Comparison of ENCODE assay signal across 8 cellular contexts in genomic region chr7:2037805-2038635, GRCh38.
DNase-seq lines count a peak whose midpoint lies in the region; TF ChIP-seq lines count a peak whose summit lies in the region.

No MANE protein-coding gene starts in this region.

- H3K4me2 ChIP-seq in fibroblast of lung (ENCODE audit: extremely low read depth, insufficient read depth, low read length): peak overlapping the region; percentile 90

- H3K4me1 ChIP-seq in fibroblast of lung (ENCODE audit: control insufficient read depth, extremely low read depth, insufficient read depth, low read length) (no peaks in the 10 kb centered on the region), rectal smooth muscle tissue (ENCODE audit: control insufficient read depth, insufficient read depth, low read length) (no peaks in the 10 kb centered on the region)

- DNase-seq in EH (ENCODE audit: low read depth): peak; percentile 62
- DNase-seq in OCI-M1 (lab: John Stamatoyannopoulos, UW): peak; percentile 92
- peak; percentile 72 to 74 for DNase-seq in fibroblast of lung (ENCODE audit: low read depth in 2 of 2)
- no peak for DNase-seq in DMS153 (lab: John Stamatoyannopoulos, UW)
- DNase-seq in DMS79 (lab: John Stamatoyannopoulos, UW): no peak
- DNase-seq in NCI-H446 treated with DMSO at 0.1 percent for 48 hours (lab: John Stamatoyannopoulos, UW): no peak
- no peak for DNase-seq in NCI-H2081 treated with DMSO at 0.1 percent for 48 hours (lab: John Stamatoyannopoulos, UW)

- H3K79me2 ChIP-seq in fibroblast of lung (ENCODE audit: control insufficient read depth, insufficient read depth, low read length): no peaks in the 10 kb centered on the region

- H3K27me3 ChIP-seq in fibroblast of lung (ENCODE audit: control insufficient read depth, insufficient read depth, low read length): no peaks in the 10 kb centered on the region
- H3K27me3 ChIP-seq in rectal smooth muscle tissue (ENCODE audit: control insufficient read depth, insufficient read depth, low read length): no peaks in the 10 kb centered on the region

- TF ChIP-seq CTCF in fibroblast of lung (conservative IDR thresholded peaks at IDR 0.05 in 1 of 2, IDR thresholded peaks at IDR 0.05 in 1 of 2; ENCODE audit: low read depth in 1 of 2, low read length in 2 of 2): no peak

- peak overlapping the region; percentile 57 for H2AFZ ChIP-seq in fibroblast of lung (ENCODE audit: low read length)

- H3K9ac ChIP-seq in fibroblast of lung (ENCODE audit: insufficient read depth, low read length) (no peak overlapping the region), rectal smooth muscle tissue (ENCODE audit: low read length) (no peak overlapping the region)

- peak overlapping the region; percentile 22 to 51 (median 41) for H3K4me3 ChIP-seq in fibroblast of lung (replicated peaks in 1 of 4; ENCODE audit: control extremely low read depth in 1 of 4, insufficient read depth in 1 of 4, low read depth in 3 of 4, low read length in 4 of 4)
- peak overlapping the region; percentile 52 for H3K4me3 ChIP-seq in rectal smooth muscle tissue (ENCODE audit: low read length)

- H3K9me3 ChIP-seq in fibroblast of lung (ENCODE audit: control insufficient read depth, insufficient read depth, low read depth, low read length): no peaks in the 10 kb centered on the region

- H3K36me3 ChIP-seq in fibroblast of lung (ENCODE audit: control insufficient read depth, insufficient read depth, low read length): no peaks in the 10 kb centered on the region
- peaks cover 3% of the 10 kb centered on the region for H3K36me3 ChIP-seq in rectal smooth muscle tissue (ENCODE audit: control insufficient read depth, insufficient read depth, low read length)

- no peaks in the 10 kb centered on the region for H4K20me1 ChIP-seq in fibroblast of lung (ENCODE audit: control insufficient read depth, extremely low read depth, insufficient read depth, low read length)

- H3K27ac ChIP-seq in fibroblast of lung (ENCODE audit: insufficient read depth, low read length) (peak overlapping the region; percentile 49), rectal smooth muscle tissue (ENCODE audit: low read depth, low read length) (no peak overlapping the region)

Comparison
In these comparisons a context has a peak if more than half of its experiments do, and no peak if none do; other contexts are left out.
1. DNase-seq: peak in EH (single experiment), OCI-M1 (single experiment) and fibroblast of lung (2 of 2); none in DMS153 (single experiment), DMS79 (single experiment), NCI-H446 treated with DMSO at 0.1 percent for 48 hours (single experiment) and NCI-H2081 treated with DMSO at 0.1 percent for 48 hours (single experiment).